Comparison of ENCODE assay signal across 9 cellular contexts in the genomic region with DNA sequence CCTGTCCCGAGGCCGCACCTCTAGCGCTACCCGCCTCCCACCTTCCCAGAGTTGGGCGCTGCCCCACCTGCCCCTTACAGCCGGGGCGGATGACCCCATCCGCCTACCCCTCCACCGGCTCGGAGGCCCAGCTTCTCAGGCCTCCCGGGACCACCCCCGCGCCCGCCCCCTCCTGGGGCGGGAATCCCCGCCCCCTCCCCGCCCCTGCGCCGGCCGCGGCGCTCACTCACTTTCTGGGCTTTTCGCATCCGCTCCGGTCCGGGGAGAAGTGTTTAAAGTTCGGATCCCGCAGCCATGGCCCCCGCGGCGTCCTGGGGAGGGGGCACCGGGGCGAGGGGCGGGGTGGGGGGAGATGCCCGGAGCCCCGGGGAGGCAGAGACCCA. TPM values are rescaled to one million over a fixed set of nuclear protein-coding genes. Genes with fewer than 3 reads are reported as not detected.
DNase-seq lines count a peak whose midpoint lies in the region; ATAC-seq, FAIRE-seq and TF ChIP-seq lines count a peak whose summit lies in the region.
"Had no signal": no experiment of that assay in that cellular context is flagged by ENCODE, and none has a peak within 500 bp of the region (broad histone marks: within the 10 kb centered on the region; RNA-seq: fewer than 3 reads in every experiment).

No MANE protein-coding gene starts in this region.

- no peak overlapping the region for H3K27ac Mint-ChIP-seq in activated naive CD8-positive, alpha-beta T cell treated with anti-CD3 and anti-CD28 coated beads for 36 hours

- no peak for ATAC-seq in left ventricle myocardium superior
- no peak for ATAC-seq in upper lobe of left lung (ENCODE audit: low FRiP score in 2 of 2)
- ATAC-seq in GM18861 (IDR thresholded peaks at IDR 0.05; ENCODE audit: unreplicated experiment) = no peak

- H3K36me3 Mint-ChIP-seq in activated naive CD8-positive, alpha-beta T cell treated with anti-CD3 and anti-CD28 coated beads for 36 hours = peaks cover 3% of the 10 kb centered on the region

- no peaks in the 10 kb centered on the region for H3K4me1 ChIP-seq in cardiac muscle cell (ENCODE audit: low read depth)
- H3K4me1 ChIP-seq in kidney (ENCODE audit: control insufficient read depth in 1 of 2, insufficient read depth in 1 of 2, low read depth in 1 of 2, low read length in 2 of 2) = peaks cover 0 to 6% of the 10 kb centered on the region in 2 donors
- H3K4me1 ChIP-seq in upper lobe of left lung = peaks cover 14 to 26% (median 21%) of the 10 kb centered on the region in 4 donors

- DNase-seq in cardiac muscle cell (ENCODE audit: low read depth in 1 of 2, low spot score in 1 of 2) (no peak), left ventricle myocardium superior (no peak), kidney (peak; percentile 64), upper lobe of left lung (peak in 1 of 2 donors; percentile 85), DMS79 (lab: John Stamatoyannopoulos, UW) (no peak), A172 (ENCODE audit: low spot score) (no peak)
- no peak for DNase-seq in activated naive CD8-positive, alpha-beta T cell treated with anti-CD3 and anti-CD28 coated beads for 36 hours

- TF ChIP-seq POLR2A in upper lobe of left lung (IDR thresholded peaks at IDR 0.05) = no peak

- H3K27ac ChIP-seq in cardiac muscle cell = no peak overlapping the region
- H3K27ac ChIP-seq in kidney (ENCODE audit: low read depth in 2 of 2, low read length in 2 of 2) = no peak overlapping the region
- peak overlapping the region in 1 of 4 donors; percentile 7 for H3K27ac ChIP-seq in upper lobe of left lung

- no peaks in the 10 kb centered on the region for H3K36me3 ChIP-seq in cardiac muscle cell
- no peaks in the 10 kb centered on the region for H3K36me3 ChIP-seq in kidney (ENCODE audit: control insufficient read depth in 1 of 2, insufficient read depth in 2 of 2, low read length in 2 of 2)
- no peaks in the 10 kb centered on the region for H3K36me3 ChIP-seq in upper lobe of left lung

- H3K9me3 Mint-ChIP-seq in activated naive CD8-positive, alpha-beta T cell treated with anti-CD3 and anti-CD28 coated beads for 36 hours = no peaks in the 10 kb centered on the region
- H3K9me3 Mint-ChIP-seq: neural crest cell had no signal

- TF ChIP-seq EP300 in upper lobe of left lung (IDR thresholded peaks at IDR 0.05) = no peak

- peak overlapping the region; percentile 78 for H3K4me3 Mint-ChIP-seq in activated naive CD8-positive, alpha-beta T cell treated with anti-CD3 and anti-CD28 coated beads for 36 hours
- H3K4me3 Mint-ChIP-seq: neural crest cell had no signal

- peaks cover 25% of the 10 kb centered on the region for H3K4me1 Mint-ChIP-seq in activated naive CD8-positive, alpha-beta T cell treated with anti-CD3 and anti-CD28 coated beads for 36 hours

- no peak for FAIRE-seq in kidney (lab: Jason Lieb, UNC)

- 8 to 9% methylated on average over 18 to 22 of the region's 36 CpGs for WGBS in upper lobe of left lung, 2 donors

- H3K9me3 ChIP-seq in cardiac muscle cell (ENCODE audit: low read depth) = no peaks in the 10 kb centered on the region
- no peaks in the 10 kb centered on the region for H3K9me3 ChIP-seq in kidney (ENCODE audit: control insufficient read depth in 1 of 2, low read length in 2 of 2)
- no peaks in the 10 kb centered on the region for H3K9me3 ChIP-seq in upper lobe of left lung

- no peak overlapping the region for H3K9ac ChIP-seq in kidney (ENCODE audit: low read length in 2 of 2)

- H3K4me3 ChIP-seq in cardiac muscle cell = peak overlapping the region; percentile 42
- no peak overlapping the region for H3K4me3 ChIP-seq in kidney (ENCODE audit: low read length in 2 of 2)
- peak overlapping the region in 3 of 4 donors; percentile 46 to 55 (median 52) for H3K4me3 ChIP-seq in upper lobe of left lung

- TF ChIP-seq CTCF in cardiac muscle cell (IDR thresholded peaks at IDR 0.05; ENCODE audit: low read depth, low read length) (no peak), kidney (IDR thresholded peaks at IDR 0.05; ENCODE audit: borderline replicate concordance, extremely low read depth, insufficient read depth) (no peak), upper lobe of left lung (IDR thresholded peaks at IDR 0.05) (no peak)

- H3K27me3 Mint-ChIP-seq in activated naive CD8-positive, alpha-beta T cell treated with anti-CD3 and anti-CD28 coated beads for 36 hours = no peaks in the 10 kb centered on the region

- H3K27me3 ChIP-seq in cardiac muscle cell (peaks cover 98% of the 10 kb centered on the region), upper lobe of left lung (peaks cover 0 to 49% (median 29%) of the 10 kb centered on the region in 4 donors)

- intact Hi-C loops in left ventricle myocardium superior (cut with micrococcal nuclease) = no loop called here
- intact Hi-C loops in kidney (cut with DNase I) = no loop called here

RNA-seq across cellular contexts. Expression of gene ERFL, which starts 0.4 kb away (rescaled TPM):
- total RNA-seq in cardiac muscle cell (1.0 TPM in 1 of 2 replicates, not detected in the other), left ventricle myocardium superior (not detected), kidney (0.69 TPM), upper lobe of left lung (1 to 10 TPM in 2 of 6 donors, under 1 TPM in 3, not detected in 1; 0.20 to 6.3 (median 0.49) TPM)
- polyA plus RNA-seq in cardiac muscle cell (0.06 TPM in 1 of 2 replicates, not detected in the other), kidney (ENCODE audit: insufficient read depth, low read depth, low replicate concordance) (not detected)
- total RNA-seq in activated naive CD8-positive, alpha-beta T cell treated with anti-CD3 and anti-CD28 coated beads for 36 hours = 1 to 10 TPM; 1.1 to 1.2 TPM
- total RNA-seq in A172 (2014; rRNA removed; shearing (Covaris generic)) = 0.07 and 0.47 TPM in 2 replicates

RNA-seq across cellular contexts. Expression of gene RABAC1, which starts 31.3 kb away (rescaled TPM):
- 151 and 212 TPM in 2 replicates for total RNA-seq in cardiac muscle cell
- 245 and 270 TPM in 2 replicates for polyA plus RNA-seq in cardiac muscle cell
- 61.0 TPM for total RNA-seq in left ventricle myocardium superior
- total RNA-seq in activated naive CD8-positive, alpha-beta T cell treated with anti-CD3 and anti-CD28 coated beads for 36 hours = 10 to 100 TPM; 46.9 to 50.7 TPM
- total RNA-seq in kidney = 146 TPM
- 333 TPM for polyA plus RNA-seq in kidney (ENCODE audit: insufficient read depth, low read depth, low replicate concordance)
- total RNA-seq in upper lobe of left lung = 100 to 1,000 TPM in 5 of 6 donors, 10 to 100 TPM in 1; 59.7 to 222 (median 163) TPM
- 105 and 138 TPM in 2 replicates for total RNA-seq in A172 (2014; rRNA removed; shearing (Covaris generic))

RNA-seq across cellular contexts. Expression of gene ARHGEF1, which starts 44.8 kb away (rescaled TPM):
- total RNA-seq in cardiac muscle cell = 19.2 and 49.9 TPM in 2 replicates
- polyA plus RNA-seq in cardiac muscle cell = 40.1 and 68.1 TPM in 2 replicates
- total RNA-seq in left ventricle myocardium superior = 26.9 TPM
- 100 to 1,000 TPM; 285 to 295 TPM for total RNA-seq in activated naive CD8-positive, alpha-beta T cell treated with anti-CD3 and anti-CD28 coated beads for 36 hours
- 139 TPM for total RNA-seq in kidney
- polyA plus RNA-seq in kidney (ENCODE audit: insufficient read depth, low read depth, low replicate concordance) = 39.0 TPM
- total RNA-seq in upper lobe of left lung = 100 to 1,000 TPM; 115 to 731 (median 233) TPM
- total RNA-seq in A172 (2014; rRNA removed; shearing (Covaris generic)) = 72.5 and 108 TPM in 2 replicates

RNA-seq across cellular contexts. Expression of gene CD79A, which starts 50.7 kb away (rescaled TPM):
- total RNA-seq in cardiac muscle cell (0.11 TPM in 1 of 2 replicates, not detected in the other), left ventricle myocardium superior (not detected), kidney (11.0 TPM), upper lobe of left lung (1 to 10 TPM in 4 of 6 donors, under 1 TPM in 1, not detected in 1; 0.76 to 4.7 (median 4.1) TPM)
- polyA plus RNA-seq in cardiac muscle cell (0.22 and 0.24 TPM in 2 replicates), kidney (ENCODE audit: insufficient read depth, low read depth, low replicate concordance) (0.32 TPM)
- total RNA-seq in activated naive CD8-positive, alpha-beta T cell treated with anti-CD3 and anti-CD28 coated beads for 36 hours = 10 to 100 TPM; 28.8 to 32.2 TPM
- total RNA-seq in A172 (2014; rRNA removed; shearing (Covaris generic)) = not detected in 2 replicates

Comparison
In these comparisons a context has a peak if more than half of its experiments do, and no peak if none do; other contexts are left out.
1. H3K4me3 ChIP-seq: peak in cardiac muscle cell (single experiment) and upper lobe of left lung (3 of 4); none in kidney (0 of 2).